In the genomic region with DNA sequence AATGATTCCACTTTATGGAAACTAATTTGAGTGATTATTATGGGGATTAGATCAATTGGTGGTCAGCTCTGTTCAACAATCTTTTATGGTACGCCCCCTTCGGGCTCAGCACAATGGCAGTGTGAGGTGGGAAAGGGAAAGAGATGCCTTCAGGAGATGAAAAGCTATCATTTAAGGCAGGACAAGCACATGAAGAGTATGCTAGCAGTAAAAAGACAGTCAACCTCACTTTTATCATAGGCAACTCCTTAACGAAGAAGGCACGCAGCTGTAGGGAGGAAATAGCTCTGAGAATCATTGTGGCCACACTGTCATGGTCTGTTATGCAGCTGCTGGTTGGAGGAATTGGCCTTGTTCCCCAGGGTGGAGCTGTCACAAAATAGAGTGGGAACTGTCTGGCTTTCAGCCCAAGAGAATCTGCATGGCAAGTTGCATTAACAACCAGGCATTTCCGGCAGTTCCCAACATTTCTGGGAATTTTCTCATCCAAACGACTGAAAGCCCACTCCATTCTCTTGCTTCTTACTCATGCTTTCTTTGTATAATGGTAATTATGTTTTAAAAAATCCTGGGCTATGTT, we compare ENCODE assay signal across 8 cellular contexts. TPM values are rescaled to one million over a fixed set of nuclear protein-coding genes. Genes with fewer than 3 reads are reported as not detected.
DNase-seq lines count a peak whose midpoint lies in the region; ATAC-seq and TF ChIP-seq lines count a peak whose summit lies in the region.

No MANE protein-coding gene starts in this region.

- no peak overlapping the region for H3K4me3 Mint-ChIP-seq in activated CD4-positive, alpha-beta memory T cell treated with anti-CD3 and anti-CD28 coated beads for 36 hours

- H3K27ac Mint-ChIP-seq in activated CD4-positive, alpha-beta memory T cell treated with anti-CD3 and anti-CD28 coated beads for 36 hours = no peak overlapping the region

- POLR2A ChIA-PET in A673 (lab: Charles Lee; ENCODE audit: low non-redundant PET) = no interaction called here
- POLR2A ChIA-PET in activated CD4-positive, alpha-beta memory T cell treated with anti-CD3 and anti-CD28 coated beads for 36 hours (lab: Charles Lee) = no interaction called here

- intact Hi-C loops in A673 (cut with micrococcal nuclease; ENCODE audit: unreplicated experiment) = no loop called here
- intact Hi-C loops in left lung (cut with DNase I) = no loop called here
- intact Hi-C loops in activated CD4-positive, alpha-beta memory T cell treated with anti-CD3 and anti-CD28 coated beads for 36 hours (cut with micrococcal nuclease) = no loop called here

- H3K27me3 Mint-ChIP-seq in activated CD4-positive, alpha-beta memory T cell treated with anti-CD3 and anti-CD28 coated beads for 36 hours = peaks cover 20% of the 10 kb centered on the region

- DNase-seq in A673 (ENCODE audit: low spot score) (peak; percentile 91), adipocyte (ENCODE audit: low read depth) (peak; percentile 82), left lung (peak in 1 of 2 donors; percentile 46), NOMO-1 (lab: John Stamatoyannopoulos, UW; ENCODE audit: unreplicated experiment in 2 of 2) (no peak), SKM-1 (lab: John Stamatoyannopoulos, UW; ENCODE audit: unreplicated experiment) (no peak), NCI-H1092 treated with DMSO at 0.1 percent for 48 hours (lab: John Stamatoyannopoulos, UW) (no peak)
- DNase-seq in activated CD4-positive, alpha-beta memory T cell treated with anti-CD3 and anti-CD28 coated beads for 36 hours = no peak

- H3K9me3 Mint-ChIP-seq in activated CD4-positive, alpha-beta memory T cell treated with anti-CD3 and anti-CD28 coated beads for 36 hours = peaks cover 14% of the 10 kb centered on the region

- H3K27ac ChIP-seq in A673 (ENCODE audit: low read depth, low read length, poor library complexity, severe bottlenecking) = peak overlapping the region; percentile 78
- H3K27ac ChIP-seq in left lung = peak overlapping the region; percentile 76 to 82

- no TSS peak for BruUV-seq in A673 (replicated peaks; lab: Mats Ljungman, UMichigan)

- H3K27me3 ChIP-seq in A673 (replicated peaks; ENCODE audit: insufficient read depth, low read depth, low read length, poor library complexity) (no peaks in the 10 kb centered on the region), adipocyte (replicated peaks; ENCODE audit: control insufficient read depth, insufficient read depth, low read length) (no peaks in the 10 kb centered on the region), left lung (no peaks in the 10 kb centered on the region)

- no peak overlapping the region for H3K4me3 ChIP-seq in A673 (ENCODE audit: low read depth, low read length, poor library complexity, severe bottlenecking)
- peak overlapping the region; percentile 47 for H3K4me3 ChIP-seq in adipocyte (ENCODE audit: low read length)
- H3K4me3 ChIP-seq in left lung = no peak overlapping the region

- CTCF ChIA-PET in A673 (lab: Charles Lee) = interaction anchor here (0.6 kb wide), 1 partner anchor 23 kb away, joined by 3 read pairs; no protein-coding TSS in a partner anchor
- CTCF ChIA-PET in activated CD4-positive, alpha-beta memory T cell treated with anti-CD3 and anti-CD28 coated beads for 36 hours (lab: Charles Lee) = no interaction called here

- ATAC-seq in HG02588 (IDR thresholded peaks at IDR 0.05; ENCODE audit: unreplicated experiment) (peak; percentile 59), left lung (peak; percentile 15)

- peak overlapping the region; percentile 77 for H3K9ac ChIP-seq in adipocyte (ENCODE audit: low read length)

- H3K36me3 Mint-ChIP-seq in activated CD4-positive, alpha-beta memory T cell treated with anti-CD3 and anti-CD28 coated beads for 36 hours = no peaks in the 10 kb centered on the region

- no peaks in the 10 kb centered on the region for H3K4me1 Mint-ChIP-seq in activated CD4-positive, alpha-beta memory T cell treated with anti-CD3 and anti-CD28 coated beads for 36 hours (ENCODE audit: low read depth)

- H3K36me3 ChIP-seq in A673 (ENCODE audit: insufficient read depth, low read length, poor library complexity, severe bottlenecking) (peaks cover 10% of the 10 kb centered on the region), adipocyte (ENCODE audit: control insufficient read depth, insufficient read depth, low read length, severe bottlenecking) (peaks cover 12% of the 10 kb centered on the region), left lung (no peaks in the 10 kb centered on the region)

- H3K9me3 ChIP-seq in A673 (ENCODE audit: low read depth, low read length, poor library complexity, severe bottlenecking) (peaks cover 9% of the 10 kb centered on the region), adipocyte (ENCODE audit: control insufficient read depth, low read length) (peaks cover 3% of the 10 kb centered on the region), left lung (peaks cover 0 to 5% of the 10 kb centered on the region in 2 donors)

- H3K4me1 ChIP-seq in A673 (ENCODE audit: insufficient read depth, low read length, poor library complexity, severe bottlenecking) = peaks cover 30% of the 10 kb centered on the region
- H3K4me1 ChIP-seq in adipocyte (ENCODE audit: control insufficient read depth, insufficient read depth, low read length) = peaks cover 43% of the 10 kb centered on the region
- peaks cover 20 to 36% of the 10 kb centered on the region in 2 donors for H3K4me1 ChIP-seq in left lung

- 0 out of 2 replicates have a peak, but pooled peaks have one; percentile 7 for TF ChIP-seq CTCF in A673 (conservative IDR thresholded peaks at IDR 0.05; ENCODE audit: low read depth, low read length)
- no peak for TF ChIP-seq CTCF in left lung (IDR thresholded peaks at IDR 0.05)

RNA-seq across cellular contexts. Expression of a gene that starts 54.4 kb away (rescaled TPM):
- 18.1 and 20.9 TPM in 2 replicates for total RNA-seq in A673 (2021)
- total RNA-seq in left lung = 10 to 100 TPM; 25.0 to 31.6 TPM
- total RNA-seq in activated CD4-positive, alpha-beta memory T cell treated with anti-CD3 and anti-CD28 coated beads for 36 hours = 10 to 100 TPM; 31.1 to 31.5 TPM

Comparison
In these comparisons a context has a peak if more than half of its experiments do, and no peak if none do; other contexts are left out.
1. DNase-seq: peak in A673 (single experiment) and adipocyte (single experiment); none in NOMO-1 (0 of 2), activated CD4-positive, alpha-beta memory T cell treated with anti-CD3 and anti-CD28 coated beads for 36 hours (single experiment), SKM-1 (single experiment) and NCI-H1092 treated with DMSO at 0.1 percent for 48 hours (single experiment).